Comparison of ENCODE assay signal across 10 cellular contexts in the genomic region with DNA sequence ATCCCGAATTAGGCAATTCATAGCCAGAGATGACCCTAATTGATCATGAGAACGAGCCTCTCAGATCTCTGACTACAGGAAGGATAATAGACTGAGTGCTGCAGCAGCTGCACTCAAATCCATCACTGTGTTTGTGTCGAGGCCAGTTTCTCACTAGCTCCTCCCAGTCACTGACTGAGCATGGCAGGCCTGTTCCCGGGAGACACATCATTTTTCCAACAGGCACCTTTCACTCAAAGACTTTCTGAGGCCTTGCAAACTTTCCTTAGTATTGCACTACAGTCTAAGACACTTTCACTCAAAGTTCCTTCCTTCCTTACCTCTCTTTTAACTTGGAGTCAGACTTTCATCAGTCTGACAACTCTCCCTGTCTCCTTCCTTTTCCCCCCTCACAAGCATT. TPM values are rescaled to one million over a fixed set of nuclear protein-coding genes. Genes with fewer than 3 reads are reported as not detected.
DNase-seq lines count a peak whose midpoint lies in the region; ATAC-seq and TF ChIP-seq lines count a peak whose summit lies in the region.
"Had no signal": no experiment of that assay in that cellular context is flagged by ENCODE, and none has a peak within 500 bp of the region (broad histone marks: within the 10 kb centered on the region; RNA-seq: fewer than 3 reads in every experiment).

No MANE protein-coding gene starts in this region.

- H3K4me1 Mint-ChIP-seq in stimulated activated naive CD8-positive, alpha-beta T cell treated with anti-CD3 and anti-CD28 coated beads, Interleukin-15, Interleukin-2, amounts not matched to agents 100 ng/mL and 50 ng/mL, for 24 hours (ENCODE audit: low read depth), result peaks cover 63% of the 10 kb centered on the region
- H3K4me1 Mint-ChIP-seq in stimulated activated naive CD8-positive, alpha-beta T cell treated with anti-CD3 and anti-CD28 coated beads, Interleukin-15, amount 100 ng/mL, for 72 hours, result peaks cover 54% of the 10 kb centered on the region
- peaks cover 53 to 80% of the 10 kb centered on the region in 2 donors for H3K4me1 Mint-ChIP-seq in immature natural killer cell

- no peaks in the 10 kb centered on the region for H3K27me3 ChIP-seq in tibial artery

- H3K27ac ChIP-seq in tibial artery, result no peak overlapping the region

- peaks cover 0 to 44% (median 8%) of the 10 kb centered on the region in 4 donors for H3K4me1 ChIP-seq in tibial artery

- intact Hi-C loops in tibial artery (cut with DNase I; ENCODE audit: low total_unique reads), result no loop called here

- no peaks in the 10 kb centered on the region for H3K27me3 Mint-ChIP-seq in stimulated activated naive CD8-positive, alpha-beta T cell treated with anti-CD3 and anti-CD28 coated beads, Interleukin-15, Interleukin-2, amounts not matched to agents 100 ng/mL and 50 ng/mL, for 24 hours
- H3K27me3 Mint-ChIP-seq in stimulated activated naive CD8-positive, alpha-beta T cell treated with anti-CD3 and anti-CD28 coated beads, Interleukin-15, amount 100 ng/mL, for 72 hours, result no peaks in the 10 kb centered on the region
- no peaks in the 10 kb centered on the region for H3K27me3 Mint-ChIP-seq in immature natural killer cell (ENCODE audit: low read depth in 3 of 3)

- H3K36me3 ChIP-seq in tibial artery, result peaks cover 0 to 2% (median under 1%) of the 10 kb centered on the region in 3 donors

- peak overlapping the region; percentile 32 for H3K27ac Mint-ChIP-seq in stimulated activated naive CD8-positive, alpha-beta T cell treated with anti-CD3 and anti-CD28 coated beads, Interleukin-15, Interleukin-2, amounts not matched to agents 100 ng/mL and 50 ng/mL, for 24 hours
- peak overlapping the region in 1 of 2 donors; percentile 9 for H3K27ac Mint-ChIP-seq in stimulated activated naive CD8-positive, alpha-beta T cell treated with anti-CD3 and anti-CD28 coated beads, Interleukin-15, amount 100 ng/mL, for 72 hours
- H3K27ac Mint-ChIP-seq in immature natural killer cell, result peak overlapping the region; percentile 20 to 76 (median 58)

- no peak for TF ChIP-seq CTCF in tibial artery (IDR thresholded peaks at IDR 0.05)

- no peak overlapping the region for H3K4me3 Mint-ChIP-seq in stimulated activated naive CD8-positive, alpha-beta T cell treated with anti-CD3 and anti-CD28 coated beads, Interleukin-15, Interleukin-2, amounts not matched to agents 100 ng/mL and 50 ng/mL, for 24 hours
- H3K4me3 Mint-ChIP-seq in stimulated activated naive CD8-positive, alpha-beta T cell treated with anti-CD3 and anti-CD28 coated beads, Interleukin-15, amount 100 ng/mL, for 72 hours, result no peak overlapping the region
- peak overlapping the region in 1 of 5 donors; percentile 5 for H3K4me3 Mint-ChIP-seq in immature natural killer cell

- H3K36me3 Mint-ChIP-seq in stimulated activated naive CD8-positive, alpha-beta T cell treated with anti-CD3 and anti-CD28 coated beads, Interleukin-15, Interleukin-2, amounts not matched to agents 100 ng/mL and 50 ng/mL, for 24 hours (ENCODE audit: low read depth), result peaks cover 23% of the 10 kb centered on the region
- peaks cover 0 to 3% (median 0%) of the 10 kb centered on the region in 3 donors for H3K36me3 Mint-ChIP-seq in immature natural killer cell

- no peak for DNase-seq in stimulated activated naive CD8-positive, alpha-beta T cell treated with anti-CD3 and anti-CD28 coated beads, Interleukin-15, amount 100 ng/mL, for 72 hours
- DNase-seq in SHP77 (lab: John Stamatoyannopoulos, UW) (peak; percentile 30 to 56), immature natural killer cell (no peak), HPDE6-E6E7 (ENCODE audit: extremely low spot score) (no peak), tibial artery (no peak)
- DNase-seq: activated T-cell treated with anti-CD3 and anti-CD28 coated beads, Interleukin-2, amount 50 U/mL, for 48 hours; NCI-H774 had no signal

- H3K4me3 ChIP-seq in tibial artery, result no peak overlapping the region

- no peak for ATAC-seq in stimulated activated naive CD8-positive, alpha-beta T cell treated with anti-CD3 and anti-CD28 coated beads, Interleukin-15, amount 100 ng/mL, for 72 hours
- ATAC-seq in GM18861 (IDR thresholded peaks at IDR 0.05; ENCODE audit: unreplicated experiment) (no peak), HG02571 (IDR thresholded peaks at IDR 0.05; ENCODE audit: unreplicated experiment) (no peak)

- H3K9me3 Mint-ChIP-seq in stimulated activated naive CD8-positive, alpha-beta T cell treated with anti-CD3 and anti-CD28 coated beads, Interleukin-15, Interleukin-2, amounts not matched to agents 100 ng/mL and 50 ng/mL, for 24 hours, result no peaks in the 10 kb centered on the region
- no peaks in the 10 kb centered on the region for H3K9me3 Mint-ChIP-seq in stimulated activated naive CD8-positive, alpha-beta T cell treated with anti-CD3 and anti-CD28 coated beads, Interleukin-15, amount 100 ng/mL, for 72 hours
- H3K9me3 Mint-ChIP-seq in immature natural killer cell, result no peaks in the 10 kb centered on the region

- no peaks in the 10 kb centered on the region for H3K9me3 ChIP-seq in tibial artery

RNA-seq across cellular contexts. Expression of a gene that starts 13.7 kb away (rescaled TPM):
- polyA plus RNA-seq in immature natural killer cell, result 10 to 100 TPM in 1 of 3 donors, 1 to 10 TPM in 2; 3.6 to 12.8 (median 8.2) TPM

Comparison
In these comparisons a context has a peak if more than half of its experiments do, and no peak if none do; other contexts are left out.
1. DNase-seq: peak in SHP77 (2 of 2); none in stimulated activated naive CD8-positive, alpha-beta T cell treated with anti-CD3 and anti-CD28 coated beads, Interleukin-15, amount 100 ng/mL, for 72 hours (0 of 2), immature natural killer cell (0 of 3), HPDE6-E6E7 (single experiment) and tibial artery (0 of 2).